ENCODE assay signal across 11 cellular contexts in the genomic region with DNA sequence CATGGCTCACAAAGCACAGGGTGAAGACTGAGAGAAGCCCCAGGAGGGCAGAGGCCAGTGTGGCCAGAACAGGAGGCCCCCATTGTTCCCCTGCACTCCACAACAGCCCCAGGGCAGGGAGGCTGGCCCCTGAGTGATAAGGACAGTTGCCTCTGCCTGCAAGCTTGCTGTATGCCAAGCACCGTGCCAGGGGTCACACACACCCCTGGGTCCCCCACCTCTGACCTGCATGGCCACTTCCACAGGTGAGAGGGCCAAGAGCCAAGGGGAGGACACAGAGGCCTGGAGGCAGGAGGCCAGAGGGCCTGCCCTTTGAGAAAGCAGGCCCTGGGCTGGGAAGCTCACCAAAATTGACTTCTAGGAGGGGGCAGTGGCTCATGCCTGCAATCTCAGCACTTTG. TPM values are rescaled to one million over a fixed set of nuclear protein-coding genes. Genes with fewer than 3 reads are reported as not detected.
A peak's percentile ranks its signal among the peaks of the same experiment; 100 is the strongest.
DNase-seq lines count a peak whose midpoint lies in the region; ATAC-seq, FAIRE-seq and TF ChIP-seq lines count a peak whose summit lies in the region.
"Had no signal": no experiment of that assay in that cellular context is flagged by ENCODE, and none has a peak within 500 bp of the region (broad histone marks: within the 10 kb centered on the region; RNA-seq: fewer than 3 reads in every experiment).

No MANE protein-coding gene starts in this region.

- intact Hi-C loops in Caco-2 (cut with micrococcal nuclease; ENCODE audit: unreplicated experiment) = no loop called here

- H2BK15ac ChIP-seq in H1 (ENCODE audit: low read length) = peak overlapping the region; percentile 5; the same call in 1 of the 2 replicates

- TF ChIP-seq CTCF in Caco-2 (IDR thresholded peaks at IDR 0.05; ENCODE audit: insufficient read depth in 1 of 2, low read depth in 1 of 2, low read length in 1 of 2, severe bottlenecking in 1 of 2, unreplicated experiment in 1 of 2) (no peak), OCI-LY3 (IDR thresholded peaks at IDR 0.05; ENCODE audit: low read depth, low read length) (no peak), H1 (IDR thresholded peaks at IDR 0.05; ENCODE audit: control extremely low read depth in 1 of 3, insufficient read depth in 1 of 3, low read depth in 1 of 3, low read length in 3 of 3) (no peak), progenitor cell of endocrine pancreas (IDR thresholded peaks at IDR 0.05; ENCODE audit: unreplicated experiment) (no peak)

- H3K4me2 ChIP-seq in OCI-LY3 (ENCODE audit: low read length) (no peak overlapping the region), H1 (ENCODE audit: insufficient read depth in 1 of 2, low read depth in 2 of 2, low read length in 2 of 2) (no peak overlapping the region)

- H3K9me3 ChIP-seq in Caco-2 = no peaks in the 10 kb centered on the region
- no peaks in the 10 kb centered on the region for H3K9me3 ChIP-seq in OCI-LY3 (ENCODE audit: insufficient read depth, low read length)
- H3K9me3 ChIP-seq in H1 (ENCODE audit: insufficient read depth in 2 of 2, low read depth in 1 of 2, low read length in 1 of 2) = no peaks in the 10 kb centered on the region

- no peak for DNase-seq in Caco-2
- no peak for DNase-seq in H1 (ENCODE audit: low read depth in 1 of 2, low spot score in 2 of 2)
- no peak for DNase-seq in progenitor cell of endocrine pancreas (ENCODE audit: low spot score, unreplicated experiment)
- DNase-seq in stimulated activated CD4-positive, alpha-beta T cell treated with anti-CD3 and anti-CD28 coated beads, Interleukin-12 subunit alpha, Interleukin-12 subunit beta, amount 100 ng/mL, for 4 hours = no peak
- no peak for DNase-seq in D341Med (ENCODE audit: low spot score)
- no peak for DNase-seq in GM19240 (ENCODE audit: insufficient read length, low spot score)
- DNase-seq: activated CD4-positive, alpha-beta T cell treated with anti-CD3 and anti-CD28 coated beads, Interleukin-2, amount 50 U/mL, for 1 hour; NK-92 treated with Interleukin-12 subunit alpha and Interleukin-12 subunit beta, amount 100 ng/mL, for 24 hours had no signal

- H3K9me3 Mint-ChIP-seq in Caco-2 (ENCODE audit: unreplicated experiment) (no peaks in the 10 kb centered on the region), progenitor cell of endocrine pancreas (ENCODE audit: low read depth) (no peaks in the 10 kb centered on the region)

- H3K27me3 ChIP-seq in Caco-2 (replicated peaks; ENCODE audit: control insufficient read depth, insufficient read depth, low read length) (no peaks in the 10 kb centered on the region), OCI-LY3 (ENCODE audit: low read depth, low read length) (no peaks in the 10 kb centered on the region), H1 (replicated peaks in 1 of 4; ENCODE audit: control insufficient read depth in 3 of 4, extremely low read depth in 1 of 4, insufficient read depth in 3 of 4, low read length in 3 of 4) (no peaks in the 10 kb centered on the region)

- no peak overlapping the region for H3K14ac ChIP-seq in H1 (ENCODE audit: insufficient read length)

- CTCF ChIA-PET in Caco-2 (lab: Charles Lee) = interaction anchor here (0.5 kb wide), 1 partner anchor 142 kb away, joined by 5 read pairs; no protein-coding TSS in a partner anchor
- CTCF ChIA-PET in H1 (lab: Charles Lee; ENCODE audit: partially characterized antibody) = interaction anchor here (0.9 to 21.5 kb wide), 6 partner anchors 11 to 87 kb away, joined by 3 to 251 read pairs (median 4); a partner anchor contains a TSS

- H2BK5ac ChIP-seq in H1 (ENCODE audit: low read depth, low read length) = no peak overlapping the region

- no peak for TF ChIP-seq EP300 in H1 (IDR thresholded peaks at IDR 0.05; ENCODE audit: borderline replicate concordance in 1 of 2, low read depth in 2 of 2, low read length in 2 of 2)

- H3K23me2 ChIP-seq in H1 (ENCODE audit: low read depth, low read length) = peaks cover 6% of the 10 kb centered on the region

- H2AFZ ChIP-seq in OCI-LY3 (ENCODE audit: low read depth, low read length) (no peak overlapping the region), H1 (ENCODE audit: low read length) (no peak overlapping the region)

- H4K91ac ChIP-seq in H1 (replicated peaks; ENCODE audit: insufficient read length, low read length) = no peak overlapping the region

- ATAC-seq in HG02970 (IDR thresholded peaks at IDR 0.05; ENCODE audit: low FRiP score, unreplicated experiment) = no peak

- H3K4me1 Mint-ChIP-seq in Caco-2 (ENCODE audit: low read depth, unreplicated experiment) = peaks cover 21% of the 10 kb centered on the region
- peaks cover 29% of the 10 kb centered on the region for H3K4me1 Mint-ChIP-seq in progenitor cell of endocrine pancreas (ENCODE audit: low read depth)

- H2BK20ac ChIP-seq in H1 (ENCODE audit: low read length) = no peak overlapping the region

- no peak overlapping the region for H3K18ac ChIP-seq in H1 (ENCODE audit: extremely low read depth, low read length)

- H3K27me3 Mint-ChIP-seq in Caco-2 (ENCODE audit: insufficient read depth, unreplicated experiment) (no peaks in the 10 kb centered on the region), progenitor cell of endocrine pancreas (no peaks in the 10 kb centered on the region)

- peaks cover 10% of the 10 kb centered on the region for H3K79me1 ChIP-seq in H1 (ENCODE audit: low read depth, low read length)

- peaks cover 35% of the 10 kb centered on the region for H3K4me1 ChIP-seq in Caco-2
- H3K4me1 ChIP-seq in OCI-LY3 (ENCODE audit: low read length) = peaks cover 38% of the 10 kb centered on the region
- H3K4me1 ChIP-seq in H1 (replicated peaks in 1 of 4; ENCODE audit: control insufficient read depth in 3 of 4, insufficient read depth in 4 of 4, low read length in 3 of 4) = peaks cover 0 to 29% (median 25%) of the 10 kb centered on the region in 4 experiments; a peak in 6 of 7 replicates

- no peak overlapping the region for H3K23ac ChIP-seq in H1 (ENCODE audit: insufficient read length)

- no peak overlapping the region for H2AK5ac ChIP-seq in H1 (ENCODE audit: low read depth, low read length)

- no peak overlapping the region for H4K8ac ChIP-seq in H1 (ENCODE audit: extremely low read depth, insufficient read depth, low read length)

- H3K4me3 Mint-ChIP-seq in Caco-2 (ENCODE audit: unreplicated experiment) = peak overlapping the region; percentile 16
- peak overlapping the region; percentile 34 for H3K4me3 Mint-ChIP-seq in progenitor cell of endocrine pancreas (ENCODE audit: low read depth)

- no peak overlapping the region for H4K5ac ChIP-seq in H1 (ENCODE audit: insufficient read length, low read depth, low read length)

- TF ChIP-seq RAD21 in H1 (IDR thresholded peaks at IDR 0.05 in 1 of 2, conservative IDR thresholded peaks at IDR 0.05 in 1 of 2; ENCODE audit: low read depth in 2 of 2, low read length in 2 of 2) = no peak

- no peak for FAIRE-seq in H1 (lab: Jason Lieb, UNC)
- FAIRE-seq: colon had no signal

- no peak overlapping the region for H3K4me3 ChIP-seq in Caco-2 (ENCODE audit: low read depth, low read length)
- H3K4me3 ChIP-seq in OCI-LY3 (ENCODE audit: low read length) = no peak overlapping the region
- H3K4me3 ChIP-seq in H1 (ENCODE audit: extremely low read depth in 1 of 4, insufficient read depth in 2 of 4, low read depth in 3 of 4, low read length in 4 of 4) = no peak overlapping the region

- H3K36me3 ChIP-seq in Caco-2 (ENCODE audit: control insufficient read depth, insufficient read depth, low read length) (peaks cover 2% of the 10 kb centered on the region; the same call in 1 of the 2 replicates), OCI-LY3 (replicated peaks; ENCODE audit: low read depth, low read length) (peaks cover 31% of the 10 kb centered on the region), H1 (ENCODE audit: control insufficient read depth in 2 of 4, insufficient read depth in 4 of 4, low read length in 3 of 4) (peaks cover 7 to 35% (median 11%) of the 10 kb centered on the region in 4 experiments)

- H3K79me2 ChIP-seq in OCI-LY3 (ENCODE audit: low read length) (peaks cover 58% of the 10 kb centered on the region), H1 (ENCODE audit: control insufficient read depth in 1 of 2, insufficient read depth in 2 of 2, low read length in 2 of 2) (peaks cover 0 to 23% of the 10 kb centered on the region in 2 experiments; a peak in 2 of 4 replicates)

- H3K27ac ChIP-seq in OCI-LY3 (ENCODE audit: low read length) = 0 out of 2 replicates have a peak overlapping the region, but pooled peaks have one; percentile 5
- 0 out of 2 replicates have a peak overlapping the region, but pooled peaks have one; percentile 17 for H3K27ac ChIP-seq in H1 (ENCODE audit: low read depth, low read length)

- TF ChIP-seq POLR2A in H1 (IDR thresholded peaks at IDR 0.05; ENCODE audit: control extremely low read depth in 1 of 2, low read depth in 2 of 2, low read length in 2 of 2) = no peak

- H4K20me1 ChIP-seq in OCI-LY3 (ENCODE audit: insufficient read depth, low read length) = no peaks in the 10 kb centered on the region
- H4K20me1 ChIP-seq in H1 (replicated peaks in 1 of 2; ENCODE audit: control insufficient read depth in 1 of 2, insufficient read depth in 2 of 2, low read length in 2 of 2) = peaks cover 3 to 4% of the 10 kb centered on the region in 2 experiments

- H3K4ac ChIP-seq in H1 (replicated peaks; ENCODE audit: insufficient read length, low read depth, low read length) = no peak overlapping the region

- POLR2A ChIA-PET in Caco-2 (lab: Charles Lee) (interaction anchor here (1.0 kb wide), 1 partner anchor 82 kb away, joined by 4 read pairs; no protein-coding TSS in a partner anchor), H1 (lab: Charles Lee; ENCODE audit: partially characterized antibody) (interaction anchor here (0.6 to 2.7 kb wide), 12 partner anchors 10 to 231 kb away, joined by 3 to 10 read pairs (median 3); a partner anchor contains a TSS)

- H3K9ac ChIP-seq in OCI-LY3 (ENCODE audit: low read length) (no peak overlapping the region), H1 (replicated peaks in 1 of 4; ENCODE audit: extremely low read depth in 1 of 4, low read depth in 3 of 4, low read length in 3 of 4) (no peak overlapping the region; a peak in 1 of 7 replicates)

- no TSS peak for BruUV-seq in Caco-2 (replicated peaks; lab: Mats Ljungman, UMichigan)

- 57% methylated on average over 1 of the region's 1 CpG; no CpG with 5 or more reads in 1 of the 2 experiments for WGBS in H1 (ENCODE audit: extremely low coverage in 1 of 2, insufficient coverage in 1 of 2, insufficient read length in 1 of 2, insufficient replicate concordance in 2 of 2, low coverage in 1 of 2, low lambda C conversion rate in 2 of 2, missing lambda C conversion rate in 1 of 2), 2 experiments

- H2BK120ac ChIP-seq in H1 (replicated peaks; ENCODE audit: low read depth, low read length) = no peak overlapping the region

- peaks cover 45% of the 10 kb centered on the region for H3K36me3 Mint-ChIP-seq in Caco-2 (ENCODE audit: insufficient read depth, unreplicated experiment)
- peaks cover 10% of the 10 kb centered on the region for H3K36me3 Mint-ChIP-seq in progenitor cell of endocrine pancreas (ENCODE audit: insufficient read depth)

- no peak overlapping the region for H2BK12ac ChIP-seq in H1 (ENCODE audit: low read depth, low read length)

- H3K56ac ChIP-seq in H1 (replicated peaks; ENCODE audit: insufficient read length, low read depth, low read length) = no peak overlapping the region

- H3K27ac Mint-ChIP-seq in Caco-2 (ENCODE audit: unreplicated experiment) (peak overlapping the region; percentile 74), progenitor cell of endocrine pancreas (peak overlapping the region; percentile 73)

RNA-seq across cellular contexts. Expression of a gene that starts 23.7 kb away (rescaled TPM):
- total RNA-seq in Caco-2 (2022) = 14.4 and 15.9 TPM in 2 replicates
- total RNA-seq in H1 (2021; fragmentation: NEBNext Ultra II Directional; extraction: Animal tissue kit (Norgen Biotek cat#: 25700)) = 16.7 and 20.2 TPM in 2 replicates
- 16.6 and 18.5 TPM in 2 replicates for polyA plus RNA-seq in H1 (2011; rRNA removed)
- polyA plus RNA-seq in H1 (2011; cell fraction: cytosol; rRNA removed) = 15.0 TPM
- polyA plus RNA-seq in H1 (2011; cell fraction: nucleus; rRNA removed) = 36.5 TPM
- 12.7 to 14.1 TPM (median 13.8 TPM) in 4 replicates for polyA plus RNA-seq in H1 (2012, experiment 1 of 2)
- 11.0 TPM for polyA plus RNA-seq in H1 (2012, experiment 2 of 2)
- polyA plus RNA-seq in H1 (2013, experiment 1 of 2) = 14.8 TPM
- polyA plus RNA-seq in H1 (2013, experiment 2 of 2) = 12.6 TPM
- polyA minus RNA-seq in H1 (2011; rRNA and poly(A)+ RNA removed) = 28.6 and 29.3 TPM in 2 replicates
- 10.1 TPM for polyA minus RNA-seq in H1 (2011; cell fraction: cytosol; rRNA and poly(A)+ RNA removed)
- 25.2 TPM for polyA minus RNA-seq in H1 (2011; cell fraction: nucleus; rRNA and poly(A)+ RNA removed)
- total RNA-seq in progenitor cell of endocrine pancreas = 13.8 and 15.2 TPM in 2 replicates

RNA-seq across cellular contexts. Expression of a gene that starts 30.2 kb away (rescaled TPM):
- total RNA-seq in Caco-2 (2022) = 205 and 227 TPM in 2 replicates
- 305 and 322 TPM in 2 replicates for total RNA-seq in H1 (2021; fragmentation: NEBNext Ultra II Directional; extraction: Animal tissue kit (Norgen Biotek cat#: 25700))
- polyA plus RNA-seq in H1 (2011; rRNA removed) = 83.3 and 138 TPM in 2 replicates
- polyA plus RNA-seq in H1 (2011; cell fraction: cytosol; rRNA removed) = 282 TPM
- polyA plus RNA-seq in H1 (2011; cell fraction: nucleus; rRNA removed) = 36.5 TPM
- 470 to 570 TPM (median 490 TPM) in 4 replicates for polyA plus RNA-seq in H1 (2012, experiment 1 of 2)
- 141 TPM for polyA plus RNA-seq in H1 (2012, experiment 2 of 2)
- 965 TPM for polyA plus RNA-seq in H1 (2013, experiment 1 of 2)
- 959 TPM for polyA plus RNA-seq in H1 (2013, experiment 2 of 2)
- polyA minus RNA-seq in H1 (2011; rRNA and poly(A)+ RNA removed) = 8.2 and 9.6 TPM in 2 replicates
- polyA minus RNA-seq in H1 (2011; cell fraction: cytosol; rRNA and poly(A)+ RNA removed) = 42.3 TPM
- 34.3 TPM for polyA minus RNA-seq in H1 (2011; cell fraction: nucleus; rRNA and poly(A)+ RNA removed)
- 236 and 253 TPM in 2 replicates for total RNA-seq in progenitor cell of endocrine pancreas

RNA-seq across cellular contexts. Expression of a gene that starts 30.4 kb away (rescaled TPM):
- total RNA-seq in Caco-2 (2022) = 48.9 and 59.5 TPM in 2 replicates
- total RNA-seq in H1 (2021; fragmentation: NEBNext Ultra II Directional; extraction: Animal tissue kit (Norgen Biotek cat#: 25700)) = 20.3 and 21.3 TPM in 2 replicates
- polyA plus RNA-seq in H1 (2011; rRNA removed) = 19.7 and 21.4 TPM in 2 replicates
- polyA plus RNA-seq in H1 (2011; cell fraction: cytosol; rRNA removed) = 26.3 TPM
- polyA plus RNA-seq in H1 (2011; cell fraction: nucleus; rRNA removed) = 18.4 TPM
- polyA plus RNA-seq in H1 (2012, experiment 1 of 2) = 24.1 to 30.2 TPM (median 28.9 TPM) in 4 replicates
- 17.1 TPM for polyA plus RNA-seq in H1 (2012, experiment 2 of 2)
- polyA plus RNA-seq in H1 (2013, experiment 1 of 2) = 16.7 TPM
- polyA plus RNA-seq in H1 (2013, experiment 2 of 2) = 16.9 TPM
- 17.1 and 17.4 TPM in 2 replicates for polyA minus RNA-seq in H1 (2011; rRNA and poly(A)+ RNA removed)
- polyA minus RNA-seq in H1 (2011; cell fraction: cytosol; rRNA and poly(A)+ RNA removed) = 7.3 TPM
- polyA minus RNA-seq in H1 (2011; cell fraction: nucleus; rRNA and poly(A)+ RNA removed) = 7.7 TPM
- total RNA-seq in progenitor cell of endocrine pancreas = 11.4 and 13.2 TPM in 2 replicates

RNA-seq across cellular contexts. Expression of a gene that starts 33.7 kb away (rescaled TPM):
- total RNA-seq in Caco-2 (2022) (213 and 226 TPM in 2 replicates), progenitor cell of endocrine pancreas (157 and 162 TPM in 2 replicates)
- total RNA-seq in H1 (2021; fragmentation: NEBNext Ultra II Directional; extraction: Animal tissue kit (Norgen Biotek cat#: 25700)) = 191 and 196 TPM in 2 replicates
- polyA plus RNA-seq in H1 (2011; rRNA removed) = 315 and 422 TPM in 2 replicates
- polyA plus RNA-seq in H1 (2011; cell fraction: cytosol; rRNA removed) = 247 TPM
- polyA plus RNA-seq in H1 (2011; cell fraction: nucleus; rRNA removed) = 217 TPM
- polyA plus RNA-seq in H1 (2012, experiment 1 of 2) = 171 to 240 TPM (median 225 TPM) in 4 replicates
- 223 TPM for polyA plus RNA-seq in H1 (2012, experiment 2 of 2)
- 278 TPM for polyA plus RNA-seq in H1 (2013, experiment 1 of 2)
- polyA plus RNA-seq in H1 (2013, experiment 2 of 2) = 358 TPM
- polyA minus RNA-seq in H1 (2011; rRNA and poly(A)+ RNA removed) = 107 and 149 TPM in 2 replicates
- polyA minus RNA-seq in H1 (2011; cell fraction: cytosol; rRNA and poly(A)+ RNA removed) = 143 TPM
- 52.6 TPM for polyA minus RNA-seq in H1 (2011; cell fraction: nucleus; rRNA and poly(A)+ RNA removed)

RNA-seq across cellular contexts. Expression of a gene that starts 40.4 kb away (rescaled TPM):
- total RNA-seq in Caco-2 (2022) (149 and 164 TPM in 2 replicates), progenitor cell of endocrine pancreas (535 and 543 TPM in 2 replicates)
- total RNA-seq in H1 (2021; fragmentation: NEBNext Ultra II Directional; extraction: Animal tissue kit (Norgen Biotek cat#: 25700)) = 114 and 115 TPM in 2 replicates
- 109 and 149 TPM in 2 replicates for polyA plus RNA-seq in H1 (2011; rRNA removed)
- 117 TPM for polyA plus RNA-seq in H1 (2011; cell fraction: cytosol; rRNA removed)
- 1,123 TPM for polyA plus RNA-seq in H1 (2011; cell fraction: nucleus; rRNA removed)
- 136 to 155 TPM (median 141 TPM) in 4 replicates for polyA plus RNA-seq in H1 (2012, experiment 1 of 2)
- 102 TPM for polyA plus RNA-seq in H1 (2012, experiment 2 of 2)
- polyA plus RNA-seq in H1 (2013, experiment 1 of 2) = 102 TPM
- polyA plus RNA-seq in H1 (2013, experiment 2 of 2) = 83.3 TPM
- polyA minus RNA-seq in H1 (2011; rRNA and poly(A)+ RNA removed) = 82.5 and 154 TPM in 2 replicates
- polyA minus RNA-seq in H1 (2011; cell fraction: cytosol; rRNA and poly(A)+ RNA removed) = 100 TPM
- 265 TPM for polyA minus RNA-seq in H1 (2011; cell fraction: nucleus; rRNA and poly(A)+ RNA removed)
